ENCODE assay signal across 9 cellular contexts in the genomic region with DNA sequence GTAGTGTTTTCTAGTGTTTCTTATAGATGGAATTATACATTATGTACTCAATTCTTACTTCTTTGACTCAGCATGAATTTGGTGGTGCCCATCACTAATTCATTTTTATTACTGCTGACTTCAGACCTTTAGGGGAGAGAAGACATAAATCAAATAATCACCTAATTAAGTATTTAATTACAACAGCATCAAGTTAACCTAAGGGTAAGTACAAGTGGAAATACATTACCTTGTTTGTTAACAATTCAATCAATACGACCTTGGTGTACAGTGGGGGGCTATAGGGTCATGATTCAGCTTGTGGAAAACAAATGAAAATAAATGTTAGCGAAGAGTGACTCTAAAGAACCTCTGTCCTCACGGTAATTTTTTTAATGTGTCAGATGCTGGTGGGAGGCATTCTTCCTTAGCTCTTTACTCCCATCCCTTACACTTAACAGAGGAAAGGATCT. TPM values are rescaled to one million over a fixed set of nuclear protein-coding genes. Genes with fewer than 3 reads are reported as not detected.
DNase-seq lines count a peak whose midpoint lies in the region; ATAC-seq, FAIRE-seq and TF ChIP-seq lines count a peak whose summit lies in the region.
"Had no signal": no experiment of that assay in that cellular context is flagged by ENCODE, and none has a peak within 500 bp of the region (broad histone marks: within the 10 kb centered on the region; RNA-seq: fewer than 3 reads in every experiment).

No MANE protein-coding gene starts in this region.

- H3K36me3 ChIP-seq in CD8-positive, alpha-beta T cell (ENCODE audit: insufficient read depth, low read length): no peaks in the 10 kb centered on the region
- H3K36me3 ChIP-seq in Panc1 (ENCODE audit: control insufficient read depth, insufficient read depth, low read length): peaks cover 2% of the 10 kb centered on the region
- peaks cover 0 to 5% (median 0%) of the 10 kb centered on the region in 3 donors for H3K36me3 ChIP-seq in pancreas

- peak overlapping the region; percentile 82 for H3K4me3 Mint-ChIP-seq in CD8-positive, alpha-beta T cell

- DNase-seq in CD8-positive, alpha-beta T cell: no peak
- DNase-seq in Panc1 (ENCODE audit: low read depth, low spot score) (no peak), epithelial cell of prostate (ENCODE audit: low read depth, low spot score) (no peak), pancreas (no peak), kidney glomerular epithelial cell (lab: John Stamatoyannopoulos, UW) (no peak), dedifferentiated amniotic fluid mesenchymal stem cell (ENCODE audit: extremely low spot score) (no peak)
- no peak for DNase-seq in activated effector memory CD4-positive, alpha-beta T cell treated with anti-CD3 and anti-CD28 coated beads, Interleukin-2, amount 50 U/mL, for 16 hours
- DNase-seq: NCI-H345 had no signal

- H3K27me3 Mint-ChIP-seq in CD8-positive, alpha-beta T cell (ENCODE audit: low read depth): no peaks in the 10 kb centered on the region

- FAIRE-seq in pancreas (lab: Jason Lieb, UNC): no peak

- 2 to 4% methylated on average over 3 of the region's 3 CpGs for WGBS in pancreas, 2 donors

- POLR2A ChIA-PET in CD8-positive, alpha-beta T cell (lab: Charles Lee): interaction anchor here (0.6 to 2.7 kb wide), 18 partner anchors 9 to 1277 kb away, joined by 3 to 13 read pairs (median 4); partner anchors contain the start of genes BTD, CCDC174, HACL1 and RBSN
- POLR2A ChIA-PET in Panc1 (lab: Charles Lee): interaction anchor here (0.5 to 0.6 kb wide), 3 partner anchors 84 to 1770 kb away, joined by 3 to 4 read pairs (median 3); no protein-coding TSS in a partner anchor

- H3K27me3 ChIP-seq in CD8-positive, alpha-beta T cell (ENCODE audit: insufficient read depth, low read length): no peaks in the 10 kb centered on the region
- H3K27me3 ChIP-seq in Panc1 (ENCODE audit: control insufficient read depth, insufficient read depth, low read length) (no peaks in the 10 kb centered on the region), pancreas (no peaks in the 10 kb centered on the region)

- TF ChIP-seq CTCF in CD8-positive, alpha-beta T cell (IDR thresholded peaks at IDR 0.05): no peak
- TF ChIP-seq CTCF in Panc1 (IDR thresholded peaks at IDR 0.05) (no peak; the same call in 1 of the 2 replicates), pancreas (IDR thresholded peaks at IDR 0.05) (no peak)

- no TSS peak for BruUV-seq in Panc1 (replicated peaks; lab: Mats Ljungman, UMichigan)

- intact Hi-C loops in CD8-positive, alpha-beta T cell (cut with DNase I, micrococcal nuclease): loop anchor here (1.0 to 5.0 kb wide), 10 partner anchors 37 to 1062 kb away; partner anchors contain the start of genes SH3BP5 (in 2 of the 2), BTD (in 1 of the 2), EAF1 (in 1 of the 2) and HACL1 (in 1 of the 2)
- intact Hi-C loops in Panc1 (cut with micrococcal nuclease; ENCODE audit: unreplicated experiment) (loop anchor here (10.0 kb wide), 1 partner anchor 199 kb away; no protein-coding TSS in a partner anchor), pancreas (cut with DNase I) (loop anchor here in 1 of 3 donors (10.0 kb wide), 1 partner anchor 209 kb away; no protein-coding TSS in a partner anchor)

- ATAC-seq in CD8-positive, alpha-beta T cell: no peak
- ATAC-seq in Panc1: no peak
- ATAC-seq in pancreas: no peak
- ATAC-seq in HG03342 (IDR thresholded peaks at IDR 0.05; ENCODE audit: unreplicated experiment): no peak

- peak overlapping the region; percentile 82 for H3K4me3 ChIP-seq in CD8-positive, alpha-beta T cell (ENCODE audit: low read depth, low read length)
- peak overlapping the region; percentile 68 to 91 for H3K4me3 ChIP-seq in Panc1 (ENCODE audit: low read depth in 2 of 2, low read length in 2 of 2)
- H3K4me3 ChIP-seq in pancreas: peak overlapping the region; percentile 84 to 95 (median 90)

- no peaks in the 10 kb centered on the region for H3K9me3 Mint-ChIP-seq in CD8-positive, alpha-beta T cell

- peaks cover 30% of the 10 kb centered on the region for H3K4me1 Mint-ChIP-seq in CD8-positive, alpha-beta T cell (ENCODE audit: low read depth)

- peaks cover 7% of the 10 kb centered on the region for H3K36me3 Mint-ChIP-seq in CD8-positive, alpha-beta T cell

- CTCF ChIA-PET in CD8-positive, alpha-beta T cell (lab: Charles Lee): interaction anchor here (1.2 to 6.4 kb wide), 7 partner anchors 9 to 396 kb away, joined by 3 to 69 read pairs (median 6); partner anchors contain the start of genes BTD and HACL1
- CTCF ChIA-PET in Panc1 (lab: Charles Lee): interaction anchor here (1.6 kb wide), 1 partner anchor 36 kb away, joined by 4 read pairs; no protein-coding TSS in a partner anchor

- peaks cover 18% of the 10 kb centered on the region for H3K4me1 ChIP-seq in CD8-positive, alpha-beta T cell (ENCODE audit: insufficient read depth, low read length)
- H3K4me1 ChIP-seq in Panc1 (ENCODE audit: control insufficient read depth, insufficient read depth, low read length) (peaks cover 5% of the 10 kb centered on the region), pancreas (peaks cover 0 to 19% (median 16%) of the 10 kb centered on the region in 3 donors)

- H3K27ac ChIP-seq in CD8-positive, alpha-beta T cell (ENCODE audit: low read depth, low read length): peak overlapping the region; percentile 88
- H3K27ac ChIP-seq in Panc1 (ENCODE audit: low read length) (peak overlapping the region; percentile 84), epithelial cell of prostate (peak overlapping the region; percentile 74), pancreas (peak overlapping the region; percentile 95 to 99 (median 98))

- no peaks in the 10 kb centered on the region for H3K9me3 ChIP-seq in CD8-positive, alpha-beta T cell (ENCODE audit: low read length)
- H3K9me3 ChIP-seq in Panc1 (ENCODE audit: control insufficient read depth, insufficient read depth, low read depth, low read length) (no peaks in the 10 kb centered on the region), pancreas (no peaks in the 10 kb centered on the region)

- H3K27ac Mint-ChIP-seq in CD8-positive, alpha-beta T cell: peak overlapping the region; percentile 85

- in situ Hi-C loops in Panc1 (cut with HindIII; ENCODE audit: low pct_unique_long_range_greater_than_20kb, low sequenced_read_pairs): no loop called here

RNA-seq across cellular contexts. Expression of gene CAPN7, which starts 0.5 kb away (rescaled TPM):
- 10 to 100 TPM; 59.7 to 62.6 TPM for total RNA-seq in CD8-positive, alpha-beta T cell
- total RNA-seq in Panc1 (2021; ENCODE audit: unreplicated experiment) (26.5 TPM), pancreas (10 to 100 TPM; 15.7 to 23.9 (median 19.5) TPM)
- 11.0 TPM for polyA plus RNA-seq in Panc1 (2012; ENCODE audit: insufficient read length)
- polyA plus RNA-seq in pancreas: 10 to 100 TPM in 1 of 2 donors, 1 to 10 TPM in 1; 7.1 to 17.2 TPM
